Comparison of ENCODE assay signal across 26 cellular contexts in the genomic region with DNA sequence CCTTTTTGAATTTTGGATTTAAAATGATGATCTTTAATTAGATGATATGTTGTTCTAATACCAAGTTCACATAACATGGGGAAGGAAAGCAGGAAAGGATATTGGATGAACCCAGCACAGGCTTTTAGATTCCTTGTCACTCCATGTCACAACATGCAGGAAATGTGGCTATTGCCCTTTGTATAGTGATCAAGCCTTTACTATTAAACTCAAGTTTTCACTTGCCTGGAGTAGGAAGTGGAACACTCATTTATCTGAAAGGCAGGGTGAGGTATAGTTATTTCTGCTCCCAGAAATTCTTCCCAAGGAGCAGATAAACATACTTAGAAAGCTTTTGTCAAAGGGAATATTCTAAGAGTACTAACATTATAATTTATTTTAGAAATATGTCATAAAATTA.
"Had no signal": no experiment of that assay in that cellular context is flagged by ENCODE, and none has a peak within 500 bp of the region (broad histone marks: within the 10 kb centered on the region; RNA-seq: fewer than 3 reads in every experiment).

No MANE protein-coding gene starts in this region.

- DNase-seq: cerebellar nuclear complex; cortex of kidney; gastrocnemius medialis; head of caudate nucleus; kidney; mesenchymal stem cell; mucosa of descending colon; naive B cell; pancreas; right lobe of liver; stimulated activated CD4-positive, alpha-beta T cell treated with anti-CD3 and anti-CD28 coated beads, Interleukin-12 subunit alpha, Interleukin-12 subunit beta, amount 100 ng/mL, for 4 hours; stimulated activated CD4-positive, alpha-beta T cell treated with anti-CD3 and anti-CD28 coated beads, Interleukin-1b, Interleukin-23, amount 100 ng/mL, for 48 hours; stimulated activated CD4-positive, alpha-beta T cell treated with anti-CD3 and anti-CD28 coated beads, Interleukin-4, amount 100 ng/mL, for 1 hour; stimulated activated naive CD8-positive, alpha-beta T cell treated with anti-CD3 and anti-CD28 coated beads, Interleukin-15, Interleukin-2, amounts not matched to agents 100 U/mL and 50 U/mL, for 24 hours; substantia nigra; testis; tibial artery had no signal

- H3K27me3 ChIP-seq: gastrocnemius medialis, neutrophil, pancreas, right lobe of liver, testis, tibial artery had no signal

- H3K27ac ChIP-seq: neutrophil, pancreas, right lobe of liver, testis, tibial artery had no signal

- H3K4me3 Mint-ChIP-seq: mesothelial cell of epicardium; naive B cell; natural killer cell treated with Interleukin-12 subunit alpha and Interleukin-12 subunit beta and Interleukin-15 and Interleukin-18, amount 100 ng/mL, for 72 hours; neural crest cell; stimulated activated effector memory CD8-positive, alpha-beta T cell treated with anti-CD3 and anti-CD28 coated beads, Interleukin-12 subunit alpha, Interleukin-12 subunit beta, amount 100 ng/mL, for 72 hours; type B pancreatic cell had no signal

- H3K9me3 Mint-ChIP-seq: natural killer cell treated with Interleukin-12 subunit alpha and Interleukin-12 subunit beta and Interleukin-15 and Interleukin-18, amount 100 ng/mL, for 72 hours; stimulated activated effector memory CD8-positive, alpha-beta T cell treated with anti-CD3 and anti-CD28 coated beads, Interleukin-12 subunit alpha, Interleukin-12 subunit beta, amount 100 ng/mL, for 72 hours; type B pancreatic cell had no signal

- ATAC-seq: gastrocnemius medialis; left lobe of liver; mucosa of descending colon; natural killer cell treated with Interleukin-12 subunit alpha and Interleukin-12 subunit beta and Interleukin-15 and Interleukin-18, amount 100 ng/mL, for 72 hours; pancreas; stimulated activated effector memory CD8-positive, alpha-beta T cell treated with anti-CD3 and anti-CD28 coated beads, Interleukin-12 subunit alpha, Interleukin-12 subunit beta, amount 100 ng/mL, for 72 hours; stimulated activated naive CD8-positive, alpha-beta T cell treated with anti-CD3 and anti-CD28 coated beads, Interleukin-15, Interleukin-2, amounts not matched to agents 100 U/mL and 50 U/mL, for 24 hours had no signal

- H3K4me3 ChIP-seq: gastrocnemius medialis, lung, mucosa of descending colon, pancreas, right lobe of liver, smooth muscle cell, testis, tibial artery had no signal

- H3K4me1 ChIP-seq: gastrocnemius medialis, pancreas, right lobe of liver, testis had no signal

- H3K9me3 ChIP-seq: gastrocnemius medialis, mucosa of descending colon, neutrophil, pancreas, right lobe of liver, testis, tibial artery had no signal

- H3K27me3 Mint-ChIP-seq: type B pancreatic cell had no signal

- H3K27ac Mint-ChIP-seq: mesothelial cell of epicardium; natural killer cell treated with Interleukin-12 subunit alpha and Interleukin-12 subunit beta and Interleukin-15 and Interleukin-18, amount 100 ng/mL, for 72 hours; stimulated activated effector memory CD8-positive, alpha-beta T cell treated with anti-CD3 and anti-CD28 coated beads, Interleukin-12 subunit alpha, Interleukin-12 subunit beta, amount 100 ng/mL, for 72 hours; type B pancreatic cell had no signal

- H3K36me3 Mint-ChIP-seq: natural killer cell treated with Interleukin-12 subunit alpha and Interleukin-12 subunit beta and Interleukin-15 and Interleukin-18, amount 100 ng/mL, for 72 hours; stimulated activated effector memory CD8-positive, alpha-beta T cell treated with anti-CD3 and anti-CD28 coated beads, Interleukin-12 subunit alpha, Interleukin-12 subunit beta, amount 100 ng/mL, for 72 hours had no signal

- H3K4me1 Mint-ChIP-seq: naive B cell; neural crest cell; stimulated activated effector memory CD8-positive, alpha-beta T cell treated with anti-CD3 and anti-CD28 coated beads, Interleukin-12 subunit alpha, Interleukin-12 subunit beta, amount 100 ng/mL, for 72 hours had no signal
